ENCODE assay signal across 20 cellular contexts in genomic region chr12:75636607-75637006, GRCh38.
A peak's percentile ranks its signal among the peaks of the same experiment; 100 is the strongest.
DNase-seq lines count a peak whose midpoint lies in the region; ATAC-seq and TF ChIP-seq lines count a peak whose summit lies in the region.
"Had no signal": no experiment of that assay in that cellular context is flagged by ENCODE, and none has a peak within 500 bp of the region (broad histone marks: within the 10 kb centered on the region; RNA-seq: fewer than 3 reads in every experiment).

No MANE protein-coding gene starts in this region.

- peak overlapping the region; percentile 37 for H3K9ac ChIP-seq in smooth muscle cell (ENCODE audit: low read depth)

- no peaks in the 10 kb centered on the region for H3K79me2 ChIP-seq in smooth muscle cell (ENCODE audit: low read depth)

- intact Hi-C loops in activated T-helper 1 cell treated with anti-CD3 and anti-CD28 coated beads, Interleukin-12 subunit alpha, Interleukin-12 subunit beta, Interleukin-2, Interleukin-4 antibody, amounts not matched to agents 30 ng/mL and 10 ng/mL and 1 ng/mL, durations not matched to agents 14 hours and 24 hours and 36 hours (cut with micrococcal nuclease): no loop called here
- intact Hi-C loops in ascending aorta (cut with DNase I): no loop called here

- H3K9me3 Mint-ChIP-seq in activated CD8-positive, alpha-beta memory T cell treated with anti-CD3 and anti-CD28 coated beads, Interleukin-2, amount 10 ng/mL, durations not matched to agents 7 days and 5 days (ENCODE audit: low read depth): peaks cover 2% of the 10 kb centered on the region
- no peaks in the 10 kb centered on the region for H3K9me3 Mint-ChIP-seq in activated T-helper 1 cell treated with anti-CD3 and anti-CD28 coated beads, Interleukin-12 subunit alpha, Interleukin-12 subunit beta, Interleukin-2, Interleukin-4 antibody, amounts not matched to agents 30 ng/mL and 10 ng/mL and 1 ng/mL, durations not matched to agents 14 hours and 24 hours and 36 hours

- peaks cover 53% of the 10 kb centered on the region for H3K4me1 Mint-ChIP-seq in activated CD8-positive, alpha-beta memory T cell treated with anti-CD3 and anti-CD28 coated beads, Interleukin-2, amount 10 ng/mL, durations not matched to agents 7 days and 5 days
- H3K4me1 Mint-ChIP-seq in activated T-helper 1 cell treated with anti-CD3 and anti-CD28 coated beads, Interleukin-12 subunit alpha, Interleukin-12 subunit beta, Interleukin-2, Interleukin-4 antibody, amounts not matched to agents 30 ng/mL and 10 ng/mL and 1 ng/mL, durations not matched to agents 14 hours and 24 hours and 36 hours (ENCODE audit: low read depth): peaks cover 36% of the 10 kb centered on the region

- H3K27me3 ChIP-seq in smooth muscle cell (ENCODE audit: low read depth) (no peaks in the 10 kb centered on the region), ascending aorta (no peaks in the 10 kb centered on the region)
- H3K27me3 ChIP-seq: SJCRH30 had no signal

- CTCF ChIA-PET in activated CD8-positive, alpha-beta memory T cell treated with anti-CD3 and anti-CD28 coated beads, Interleukin-2, amount 10 ng/mL, durations not matched to agents 7 days and 5 days (lab: Charles Lee): interaction anchor here (0.6 kb wide), 1 partner anchor 121 kb away, joined by 4 read pairs; no protein-coding TSS in a partner anchor

- no peak for TF ChIP-seq CTCF in smooth muscle cell (IDR thresholded peaks at IDR 0.05; ENCODE audit: borderline replicate concordance, insufficient read depth, poor library complexity, severe bottlenecking)
- TF ChIP-seq CTCF in ascending aorta (IDR thresholded peaks at IDR 0.05): no peak

- H3K4me1 ChIP-seq in smooth muscle cell (ENCODE audit: low read depth): peaks cover 30% of the 10 kb centered on the region
- no peaks in the 10 kb centered on the region for H3K4me1 ChIP-seq in ascending aorta

- peaks cover 8% of the 10 kb centered on the region for H3K36me3 Mint-ChIP-seq in activated CD8-positive, alpha-beta memory T cell treated with anti-CD3 and anti-CD28 coated beads, Interleukin-2, amount 10 ng/mL, durations not matched to agents 7 days and 5 days
- H3K36me3 Mint-ChIP-seq in activated T-helper 1 cell treated with anti-CD3 and anti-CD28 coated beads, Interleukin-12 subunit alpha, Interleukin-12 subunit beta, Interleukin-2, Interleukin-4 antibody, amounts not matched to agents 30 ng/mL and 10 ng/mL and 1 ng/mL, durations not matched to agents 14 hours and 24 hours and 36 hours (ENCODE audit: low read depth): no peaks in the 10 kb centered on the region

- H3K27ac Mint-ChIP-seq in activated CD8-positive, alpha-beta memory T cell treated with anti-CD3 and anti-CD28 coated beads, Interleukin-2, amount 10 ng/mL, durations not matched to agents 7 days and 5 days: peak overlapping the region; percentile 63
- peak overlapping the region; percentile 70 for H3K27ac Mint-ChIP-seq in activated T-helper 1 cell treated with anti-CD3 and anti-CD28 coated beads, Interleukin-12 subunit alpha, Interleukin-12 subunit beta, Interleukin-2, Interleukin-4 antibody, amounts not matched to agents 30 ng/mL and 10 ng/mL and 1 ng/mL, durations not matched to agents 14 hours and 24 hours and 36 hours

- no peak overlapping the region for H3K4me3 Mint-ChIP-seq in activated CD8-positive, alpha-beta memory T cell treated with anti-CD3 and anti-CD28 coated beads, Interleukin-2, amount 10 ng/mL, durations not matched to agents 7 days and 5 days
- no peak overlapping the region for H3K4me3 Mint-ChIP-seq in activated T-helper 1 cell treated with anti-CD3 and anti-CD28 coated beads, Interleukin-12 subunit alpha, Interleukin-12 subunit beta, Interleukin-2, Interleukin-4 antibody, amounts not matched to agents 30 ng/mL and 10 ng/mL and 1 ng/mL, durations not matched to agents 14 hours and 24 hours and 36 hours

- H3K27me3 Mint-ChIP-seq in activated CD8-positive, alpha-beta memory T cell treated with anti-CD3 and anti-CD28 coated beads, Interleukin-2, amount 10 ng/mL, durations not matched to agents 7 days and 5 days: no peaks in the 10 kb centered on the region
- peaks cover 2% of the 10 kb centered on the region for H3K27me3 Mint-ChIP-seq in activated T-helper 1 cell treated with anti-CD3 and anti-CD28 coated beads, Interleukin-12 subunit alpha, Interleukin-12 subunit beta, Interleukin-2, Interleukin-4 antibody, amounts not matched to agents 30 ng/mL and 10 ng/mL and 1 ng/mL, durations not matched to agents 14 hours and 24 hours and 36 hours (ENCODE audit: insufficient read depth)

- H3K9me3 ChIP-seq in smooth muscle cell (replicated peaks; ENCODE audit: low read depth) (no peaks in the 10 kb centered on the region), ascending aorta (no peaks in the 10 kb centered on the region)
- H3K9me3 ChIP-seq: SJCRH30 had no signal

- no peak overlapping the region for H2AFZ ChIP-seq in smooth muscle cell (ENCODE audit: low read depth)

- H3K36me3 ChIP-seq in smooth muscle cell (ENCODE audit: low read depth): no peaks in the 10 kb centered on the region
- H3K36me3 ChIP-seq in ascending aorta: no peaks in the 10 kb centered on the region
- H3K36me3 ChIP-seq: SJCRH30 had no signal

- no peak for DNase-seq in activated CD8-positive, alpha-beta memory T cell treated with anti-CD3 and anti-CD28 coated beads, Interleukin-2, amount 10 ng/mL, durations not matched to agents 7 days and 5 days
- DNase-seq in activated CD8-positive, alpha-beta memory T cell treated with anti-CD3 and anti-CD28 coated beads, Interleukin-2, amount 50 U/mL, for 4 hours: no peak
- peak; percentile 37 for DNase-seq in LoVo (ENCODE audit: low spot score)
- DNase-seq in activated T-helper 1 cell treated with anti-CD3 and anti-CD28 coated beads, Interleukin-12 subunit alpha, Interleukin-12 subunit beta, Interleukin-2, Interleukin-4 antibody, amounts not matched to agents 30 ng/mL and 10 ng/mL and 1 ng/mL, durations not matched to agents 14 hours and 24 hours and 36 hours (ENCODE audit: low spot score): no peak
- no peak for DNase-seq in smooth muscle cell (lab: John Stamatoyannopoulos, UW; ENCODE audit: unreplicated experiment)
- DNase-seq in ascending aorta (ENCODE audit: low spot score in 2 of 2): no peak
- no peak for DNase-seq in GM19240 (ENCODE audit: insufficient read length, low spot score)
- DNase-seq: DMS153, EL, H7, KBM-7, MM.1S, NCI-H1105 treated with DMSO at 0.1 percent for 48 hours, NCI-H187 treated with DMSO at 0.1 percent for 48 hours, NCI-H510A treated with DMSO at 0.1 percent for 48 hours, RPMI8226, SJCRH30 had no signal

- H4K20me1 ChIP-seq in smooth muscle cell (ENCODE audit: low read depth): no peaks in the 10 kb centered on the region

- peak overlapping the region; percentile 16 for H3K4me2 ChIP-seq in smooth muscle cell

- H3K4me3 ChIP-seq in smooth muscle cell (no peak overlapping the region), ascending aorta (no peak overlapping the region)
- H3K4me3 ChIP-seq: SJCRH30 had no signal

- H3F3A ChIP-seq in smooth muscle cell (ENCODE audit: low read depth): peaks cover 3% of the 10 kb centered on the region

- H3K27ac ChIP-seq in smooth muscle cell (ENCODE audit: low read depth) (peak overlapping the region; percentile 85), ascending aorta (no peak overlapping the region)
- H3K27ac ChIP-seq: C4-2B, HL-60, SJCRH30 had no signal

- no peak for ATAC-seq in activated CD8-positive, alpha-beta memory T cell treated with anti-CD3 and anti-CD28 coated beads, Interleukin-2, amount 10 ng/mL, durations not matched to agents 7 days and 5 days
- ATAC-seq in GM18907 (IDR thresholded peaks at IDR 0.05; ENCODE audit: unreplicated experiment): no peak

- WGBS in smooth muscle cell (ENCODE audit: low lambda C conversion rate): 78% methylated on average over 4 of the region's 4 CpGs
